In the genomic region with DNA sequence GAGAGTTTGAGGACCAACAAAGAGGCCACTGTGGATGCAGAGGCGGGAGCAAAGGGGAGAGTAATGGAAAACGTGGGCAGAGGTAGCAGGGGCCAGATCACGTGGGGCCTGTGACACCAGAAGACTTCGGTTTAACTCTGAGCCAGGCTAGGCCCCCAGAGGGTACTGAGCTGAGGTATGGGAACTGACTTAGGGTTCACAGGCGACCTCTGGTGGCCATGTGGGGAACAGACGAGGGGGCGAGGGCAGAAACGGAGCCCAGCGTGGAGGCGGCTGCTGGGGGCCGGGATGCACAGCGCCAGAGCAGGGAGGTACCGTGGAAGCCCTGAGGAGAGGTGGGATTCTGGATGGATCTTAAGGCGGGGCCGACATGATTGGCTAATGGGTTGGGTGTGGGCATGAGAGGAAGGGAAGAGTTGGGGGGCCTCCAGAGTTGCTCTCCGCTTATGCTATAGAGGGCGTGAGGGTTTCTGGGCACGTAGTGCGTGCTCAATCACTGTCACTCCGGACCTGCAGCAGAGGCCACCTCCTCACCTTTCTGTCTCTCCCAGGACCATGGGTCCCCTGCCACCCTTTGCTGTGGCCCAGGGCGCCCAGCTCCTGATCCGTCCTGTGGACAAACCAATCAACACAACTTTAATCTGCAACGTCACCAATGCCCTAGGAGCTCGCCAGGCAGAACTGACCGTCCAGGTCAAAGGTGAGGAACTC, we compare ENCODE assay signal across 8 cellular contexts. TPM values are rescaled to one million over a fixed set of nuclear protein-coding genes. Genes with fewer than 3 reads are reported as not detected.
DNase-seq lines count a peak whose midpoint lies in the region; ATAC-seq and TF ChIP-seq lines count a peak whose summit lies in the region.

No MANE protein-coding gene starts in this region.

- no peaks in the 10 kb centered on the region for H3K4me1 ChIP-seq in mucosa of descending colon (ENCODE audit: low read depth)

- DNase-seq in NCI-H2227 (lab: John Stamatoyannopoulos, UW; ENCODE audit: unreplicated experiment) (peak; percentile 55), NCI-H2227 treated with DMSO at 0.1 percent for 48 hours (lab: John Stamatoyannopoulos, UW) (no peak), NCI-H524 (lab: John Stamatoyannopoulos, UW) (peak; percentile 21 to 59), mucosa of descending colon (peak; percentile 60 to 78 (median 73))
- peak; percentile 76 to 79 for DNase-seq in activated CD4-positive, alpha-beta T cell treated with anti-CD3 and anti-CD28 coated beads, Interleukin-2, amount 50 U/mL, for 48 hours
- peak; percentile 49 for DNase-seq in effector CD8-positive, alpha-beta T cell (lab: John Stamatoyannopoulos, UW)
- peak; percentile 53 for DNase-seq in stimulated activated CD8-positive, alpha-beta memory T cell treated with anti-CD3 and anti-CD28 coated beads, Interleukin-7, amount 100 ng/mL, for 24 hours (ENCODE audit: low read depth)

- intact Hi-C loops in mucosa of descending colon (cut with DNase I, micrococcal nuclease), result loop anchor here (5.0 to 10.0 kb wide), 2 partner anchors 80 to 83 kb away; no protein-coding TSS in a partner anchor

- peak; percentile 89 for TF ChIP-seq CTCF in mucosa of descending colon (IDR thresholded peaks at IDR 0.05)

- H3K36me3 ChIP-seq in mucosa of descending colon (ENCODE audit: low read depth), result peaks cover 5% of the 10 kb centered on the region

- no peaks in the 10 kb centered on the region for H3K9me3 ChIP-seq in mucosa of descending colon

- ATAC-seq in mucosa of descending colon (peak; percentile 71), HG02840 (IDR thresholded peaks at IDR 0.05; ENCODE audit: low FRiP score, unreplicated experiment) (no peak)

- no peak overlapping the region for H3K4me3 ChIP-seq in mucosa of descending colon

RNA-seq across cellular contexts. Expression of a gene that starts 13.7 kb away (rescaled TPM):
- total RNA-seq in mucosa of descending colon, result 10 to 100 TPM; 23.8 to 39.8 (median 26.7) TPM

RNA-seq across cellular contexts. Expression of a gene that starts 13.9 kb away (rescaled TPM):
- total RNA-seq in mucosa of descending colon, result 1 to 10 TPM; 5.8 to 8.0 (median 6.9) TPM

RNA-seq across cellular contexts. Expression of a gene that starts 41.6 kb away (rescaled TPM):
- under 1 TPM in 1 of 3 donors, not detected in 2; 0.17 TPM for total RNA-seq in mucosa of descending colon

RNA-seq across cellular contexts. Expression of a gene that starts 44.0 kb away (rescaled TPM):
- total RNA-seq in mucosa of descending colon, result not detected
